10 cellular contexts compared by ENCODE assay signal in genomic region chr16:23635958-23636357, GRCh38.
"Had no signal": no experiment of that assay in that cellular context is flagged by ENCODE, and none has a peak within 500 bp of the region (broad histone marks: within the 10 kb centered on the region; RNA-seq: fewer than 3 reads in every experiment).

No MANE protein-coding gene starts in this region.

- H3K9me3 ChIP-seq: gastroesophageal sphincter, heart right ventricle, right atrium auricular region, thyroid gland had no signal

- DNase-seq: activated CD4-positive, alpha-beta T cell treated with anti-CD3 and anti-CD28 coated beads for 4 hours; activated CD8-positive, alpha-beta T cell treated with anti-CD3 and anti-CD28 coated beads for 36 hours; heart right ventricle; stimulated activated CD4-positive, alpha-beta T cell treated with anti-CD3 and anti-CD28 coated beads, Interleukin-2, amount 100 ng/mL, for 48 hours; T1000; thyroid gland; WERI-Rb-1 had no signal

- H3K27ac ChIP-seq: gastroesophageal sphincter, heart right ventricle, right atrium auricular region, thyroid gland, WERI-Rb-1 had no signal

- H3K27me3 ChIP-seq: gastroesophageal sphincter, heart right ventricle, right atrium auricular region, thyroid gland had no signal

- ATAC-seq: activated CD8-positive, alpha-beta T cell treated with anti-CD3 and anti-CD28 coated beads for 36 hours; gastroesophageal sphincter; heart right ventricle; stimulated activated memory B cell treated with anti-CD40 and anti-IgM and Interleukin-4, amounts not matched to agents 10 μg/mL and 1 μg/mL and 100 μg/mL, for 72 hours had no signal

- H3K4me3 ChIP-seq: gastroesophageal sphincter, heart right ventricle, right atrium auricular region, thyroid gland had no signal
